19 cellular contexts compared by ENCODE assay signal in genomic region chr14:30921788-30922187, GRCh38.
"Had no signal": no experiment of that assay in that cellular context is flagged by ENCODE, and none has a peak within 500 bp of the region (broad histone marks: within the 10 kb centered on the region; RNA-seq: fewer than 3 reads in every experiment).

No MANE protein-coding gene starts in this region.

- H3K27ac Mint-ChIP-seq: dendritic cell treated with granulocyte-macrophage colony-stimulating factor and Interleukin-4, amounts not matched to agents 40 ng/mL and 50 ng/mL, for 4 days; naive thymus-derived CD8-positive, alpha-beta T cell; type B pancreatic cell had no signal

- H3K36me3 ChIP-seq: ovary, right atrium auricular region, thyroid gland, uterus had no signal

- H3K4me3 ChIP-seq: heart right ventricle, mucosa of descending colon, ovary, right atrium auricular region, suprapubic skin, thyroid gland, uterus had no signal

- H3K4me1 ChIP-seq: right atrium auricular region, suprapubic skin, thyroid gland, uterus had no signal

- H3K27me3 ChIP-seq: heart right ventricle, ovary, right atrium auricular region, suprapubic skin, thyroid gland, uterus had no signal

- H3K9me3 Mint-ChIP-seq: dendritic cell treated with granulocyte-macrophage colony-stimulating factor and Interleukin-4, amounts not matched to agents 40 ng/mL and 50 ng/mL, for 4 days; naive thymus-derived CD8-positive, alpha-beta T cell; type B pancreatic cell had no signal

- ATAC-seq: heart right ventricle; mucosa of descending colon; naive thymus-derived CD8-positive, alpha-beta T cell had no signal

- H3K27ac ChIP-seq: heart right ventricle, ovary, right atrium auricular region, suprapubic skin, thyroid gland, uterus had no signal

- H3K27me3 Mint-ChIP-seq: dendritic cell treated with granulocyte-macrophage colony-stimulating factor and Interleukin-4, amounts not matched to agents 40 ng/mL and 50 ng/mL, for 4 days; naive thymus-derived CD8-positive, alpha-beta T cell; type B pancreatic cell had no signal

- H3K4me3 Mint-ChIP-seq: dendritic cell treated with granulocyte-macrophage colony-stimulating factor and Interleukin-4, amounts not matched to agents 40 ng/mL and 50 ng/mL, for 4 days; naive thymus-derived CD8-positive, alpha-beta T cell; type B pancreatic cell had no signal

- DNase-seq: heart right ventricle; hypothalamus; kidney glomerular epithelial cell; mucosa of descending colon; naive thymus-derived CD8-positive, alpha-beta T cell; nucleus accumbens; ovary; small intestine; stimulated activated CD4-positive, alpha-beta T cell treated with anti-CD3 and anti-CD28 coated beads, Interleukin-12 subunit alpha, Interleukin-12 subunit beta, amount 100 ng/mL, for 4 hours; stimulated activated naive CD4-positive, alpha-beta T cell; thyroid gland; uterus had no signal

- FAIRE-seq: colon, frontal cortex, islet of Langerhans, small intestine had no signal

- H3K9me3 ChIP-seq: heart right ventricle, mucosa of descending colon, ovary, right atrium auricular region, suprapubic skin, thyroid gland, uterus had no signal
